Comparison of ENCODE assay signal across 10 cellular contexts in the genomic region with DNA sequence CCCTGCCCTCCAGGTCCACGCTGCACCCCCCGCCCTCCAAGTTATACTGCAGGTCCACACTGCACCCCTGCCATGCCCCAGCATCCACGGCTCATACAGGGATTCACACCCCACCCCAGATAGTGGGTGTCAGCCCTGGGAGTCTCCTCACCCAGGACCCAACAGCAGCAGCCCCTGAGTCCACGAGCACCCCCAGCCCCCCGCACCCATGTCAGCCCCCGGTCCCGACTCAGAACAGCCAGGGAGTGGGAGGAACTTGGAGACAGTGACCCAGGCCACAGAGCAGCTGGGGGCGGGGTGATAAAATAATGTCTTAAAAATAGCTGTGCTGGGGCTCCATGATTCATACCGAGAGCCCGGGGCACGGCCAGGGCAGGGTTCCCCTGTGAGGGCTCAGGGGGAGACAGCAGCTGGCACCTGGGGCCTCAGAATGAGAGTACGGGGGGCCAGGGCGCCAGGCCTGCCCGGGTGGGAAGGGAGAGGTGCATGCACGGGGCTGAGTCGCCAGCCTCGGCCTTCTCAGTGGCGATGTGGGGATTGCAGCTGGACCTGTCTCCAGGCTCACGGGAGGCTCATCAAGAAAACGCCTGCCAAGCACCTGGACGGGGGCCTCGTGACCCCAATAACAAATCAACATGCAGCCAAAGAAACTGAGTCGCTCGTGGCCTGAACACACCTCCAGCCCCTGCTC. TPM values are rescaled to one million over a fixed set of nuclear protein-coding genes. Genes with fewer than 3 reads are reported as not detected.
DNase-seq lines count a peak whose midpoint lies in the region; ATAC-seq and TF ChIP-seq lines count a peak whose summit lies in the region.
"Had no signal": no experiment of that assay in that cellular context is flagged by ENCODE, and none has a peak within 500 bp of the region (broad histone marks: within the 10 kb centered on the region; RNA-seq: fewer than 3 reads in every experiment).

No MANE protein-coding gene starts in this region.

- DNase-seq in GM03348 (ENCODE audit: low spot score), result peak; percentile 56
- peak; percentile 21 for DNase-seq in MM.1S
- DNase-seq in activated gamma-delta T cell treated with anti-CD3 and anti-CD28 coated beads, Interleukin-2, amount 50 U/mL, for 16 hours (ENCODE audit: low read depth), result peak; percentile 69
- peak in 4 of 5 donors; percentile 6 to 33 (median 13) for DNase-seq in ovary
- no peak for DNase-seq in prostate gland (ENCODE audit: low spot score)
- no peak for DNase-seq in NCI-H345 (lab: John Stamatoyannopoulos, UW)
- no peak for DNase-seq in thyroid gland

- H4K20me1 ChIP-seq in MM.1S (ENCODE audit: insufficient read depth, low read length), result no peaks in the 10 kb centered on the region

- no peak overlapping the region for H3K4me3 ChIP-seq in MM.1S (ENCODE audit: low read length)
- H3K4me3 ChIP-seq in ovary, result no peak overlapping the region
- H3K4me3 ChIP-seq in prostate gland, result no peak overlapping the region
- H3K4me3 ChIP-seq in thyroid gland (replicated peaks in 1 of 3), result no peak overlapping the region
- H3K4me3 ChIP-seq: thoracic aorta had no signal

- TF ChIP-seq POLR2A in ovary (IDR thresholded peaks at IDR 0.05), result no peak
- TF ChIP-seq POLR2A in prostate gland (IDR thresholded peaks at IDR 0.05), result no peak
- no peak for TF ChIP-seq POLR2A in thyroid gland (IDR thresholded peaks at IDR 0.05)

- H3K27ac ChIP-seq in MM.1S (ENCODE audit: low read length) (no peak overlapping the region), ovary (no peak overlapping the region), prostate gland (no peak overlapping the region), thyroid gland (no peak overlapping the region)
- H3K27ac ChIP-seq: epithelial cell of prostate, thoracic aorta had no signal

- no peaks in the 10 kb centered on the region for H3K9me2 ChIP-seq in MM.1S (replicated peaks; ENCODE audit: insufficient read depth, low read length)

- H3K9ac ChIP-seq in MM.1S (ENCODE audit: low read length), result no peak overlapping the region

- peak; percentile 37 for ATAC-seq in GM21528 (IDR thresholded peaks at IDR 0.05; ENCODE audit: low FRiP score, unreplicated experiment)

- H3K4me1 ChIP-seq in MM.1S (ENCODE audit: low read length), result peaks cover 21% of the 10 kb centered on the region
- H3K4me1 ChIP-seq in ovary (ENCODE audit: insufficient read depth), result peaks cover 2% of the 10 kb centered on the region
- H3K4me1 ChIP-seq in prostate gland (replicated peaks), result no peaks in the 10 kb centered on the region
- peaks cover 0 to 3% of the 10 kb centered on the region in 2 donors for H3K4me1 ChIP-seq in thyroid gland

- H2AFZ ChIP-seq in MM.1S (ENCODE audit: low read length), result no peak overlapping the region

- no peak for TF ChIP-seq EP300 in ovary (IDR thresholded peaks at IDR 0.05)

- no peak for TF ChIP-seq CTCF in MM.1S (IDR thresholded peaks at IDR 0.05; ENCODE audit: low read length)
- no peak for TF ChIP-seq CTCF in ovary (IDR thresholded peaks at IDR 0.05)
- TF ChIP-seq CTCF in prostate gland (IDR thresholded peaks at IDR 0.05), result no peak
- TF ChIP-seq CTCF in thyroid gland (IDR thresholded peaks at IDR 0.05), result no peak

- peaks cover 71% of the 10 kb centered on the region for H3K27me3 ChIP-seq in MM.1S (replicated peaks; ENCODE audit: insufficient read depth, low read length)
- H3K27me3 ChIP-seq in ovary, result no peaks in the 10 kb centered on the region
- no peaks in the 10 kb centered on the region for H3K27me3 ChIP-seq in prostate gland (replicated peaks; ENCODE audit: insufficient read depth)
- H3K27me3 ChIP-seq in thyroid gland, result no peaks in the 10 kb centered on the region

- WGBS in ovary, 3 donors, result 41 to 47% (median 41%) methylated on average over 21 to 24 of the region's 24 CpGs
- WGBS in prostate gland, result 72% methylated on average over 24 of the region's 24 CpGs
- WGBS in thyroid gland, 2 donors, result 74 to 76% methylated on average over 20 to 21 of the region's 24 CpGs

- intact Hi-C loops in ovary (cut with DNase I), result no loop called here
- intact Hi-C loops in prostate gland (cut with DNase I), result no loop called here
- intact Hi-C loops in thyroid gland (cut with DNase I), result no loop called here

- H3F3A ChIP-seq in MM.1S (ENCODE audit: insufficient read depth, low read length), result peaks cover 5% of the 10 kb centered on the region; the same call in 1 of the 2 replicates

- H3K79me2 ChIP-seq in MM.1S (ENCODE audit: low read length), result no peaks in the 10 kb centered on the region

- peak overlapping the region; percentile 62 for H3K4me2 ChIP-seq in MM.1S (ENCODE audit: low read depth, low read length)

- H3K36me3 ChIP-seq in MM.1S (replicated peaks; ENCODE audit: insufficient read depth, low read length) (no peaks in the 10 kb centered on the region), ovary (no peaks in the 10 kb centered on the region), prostate gland (no peaks in the 10 kb centered on the region), thyroid gland (no peaks in the 10 kb centered on the region)
- H3K36me3 ChIP-seq: thoracic aorta had no signal

- H3K9me3 ChIP-seq in MM.1S (replicated peaks; ENCODE audit: insufficient read depth, low read length), result no peaks in the 10 kb centered on the region
- H3K9me3 ChIP-seq in ovary, result no peaks in the 10 kb centered on the region
- no peaks in the 10 kb centered on the region for H3K9me3 ChIP-seq in prostate gland
- H3K9me3 ChIP-seq in thyroid gland, result no peaks in the 10 kb centered on the region
- H3K9me3 ChIP-seq: thoracic aorta had no signal

RNA-seq across cellular contexts. Expression of gene ADAP1, which starts 29.8 kb away (rescaled TPM):
- total RNA-seq in ovary, result 10 to 100 TPM in 1 of 7 donors, 1 to 10 TPM in 5, under 1 TPM in 1; 0.96 to 16.4 (median 3.6) TPM
- polyA plus RNA-seq in ovary, result 1 to 10 TPM in 1 of 2 donors, under 1 TPM in 1; 0.52 to 3.5 TPM
- 1 to 10 TPM; 5.9 to 8.3 TPM for total RNA-seq in prostate gland
- 10 to 100 TPM; 11.7 to 29.9 (median 23.4) TPM for total RNA-seq in thyroid gland

RNA-seq across cellular contexts. Expression of gene GET4, which starts 48.3 kb away (rescaled TPM):
- total RNA-seq in ovary, result 10 to 100 TPM; 16.8 to 37.6 (median 30.4) TPM
- polyA plus RNA-seq in ovary, result 10 to 100 TPM in 1 of 2 donors, 1 to 10 TPM in 1; 7.2 to 37.2 TPM
- total RNA-seq in prostate gland, result 10 to 100 TPM; 50.0 to 91.9 TPM
- 10 to 100 TPM; 29.2 to 38.7 (median 34.3) TPM for total RNA-seq in thyroid gland

RNA-seq across cellular contexts. Expression of gene COX19, which starts 50.7 kb away (rescaled TPM):
- total RNA-seq in ovary, result 10 to 100 TPM in 6 of 7 donors, 1 to 10 TPM in 1; 9.0 to 15.2 (median 10.5) TPM
- 1 to 10 TPM; 6.7 to 6.8 TPM for polyA plus RNA-seq in ovary
- total RNA-seq in prostate gland, result 10 to 100 TPM; 11.3 to 17.0 TPM
- total RNA-seq in thyroid gland, result 10 to 100 TPM in 3 of 4 donors, 1 to 10 TPM in 1; 8.2 to 28.2 (median 17.8) TPM

RNA-seq across cellular contexts. Expression of gene CYP2W1, which starts 58.3 kb away (rescaled TPM):
- total RNA-seq in ovary (1 to 10 TPM in 6 of 7 donors, not detected in 1; 1.3 to 5.2 (median 2.8) TPM), prostate gland (1 to 10 TPM; 3.1 to 4.0 TPM), thyroid gland (not detected)
- polyA plus RNA-seq in ovary, result under 1 TPM in 1 of 2 donors, not detected in 1; 0.64 TPM
- total RNA-seq: thoracic aorta had no signal

Comparison
In these comparisons a context has a peak if more than half of its experiments do, and no peak if none do; other contexts are left out.
1. DNase-seq: peak in GM03348 (single experiment), MM.1S (single experiment), activated gamma-delta T cell treated with anti-CD3 and anti-CD28 coated beads, Interleukin-2, amount 50 U/mL, for 16 hours (single experiment) and ovary (4 of 5); none in prostate gland (single experiment), NCI-H345 (single experiment) and thyroid gland (0 of 2).